Comparison of ENCODE assay signal across 3 cellular contexts in genomic region chr10:28929942-28930341, GRCh38.
TF ChIP-seq lines count a peak whose summit lies in the region.

No MANE protein-coding gene starts in this region.

TF ChIP-seq in HepG2, 621 proteins besides CTCF, POLR2A, EP300 and RAD21 (continued from another document):
- TF ChIP-seq AKNA (CRISPR knock-in tag; IDR thresholded peaks at IDR 0.05; ENCODE audit: borderline replicate concordance) (no peak), SALL2 (CRISPR knock-in tag; IDR thresholded peaks at IDR 0.05) (no peak)

TF ChIP-seq in HEK293, 187 proteins besides CTCF, POLR2A, EP300 and RAD21 (continued from another document):
- TF ChIP-seq, protein P1, sequence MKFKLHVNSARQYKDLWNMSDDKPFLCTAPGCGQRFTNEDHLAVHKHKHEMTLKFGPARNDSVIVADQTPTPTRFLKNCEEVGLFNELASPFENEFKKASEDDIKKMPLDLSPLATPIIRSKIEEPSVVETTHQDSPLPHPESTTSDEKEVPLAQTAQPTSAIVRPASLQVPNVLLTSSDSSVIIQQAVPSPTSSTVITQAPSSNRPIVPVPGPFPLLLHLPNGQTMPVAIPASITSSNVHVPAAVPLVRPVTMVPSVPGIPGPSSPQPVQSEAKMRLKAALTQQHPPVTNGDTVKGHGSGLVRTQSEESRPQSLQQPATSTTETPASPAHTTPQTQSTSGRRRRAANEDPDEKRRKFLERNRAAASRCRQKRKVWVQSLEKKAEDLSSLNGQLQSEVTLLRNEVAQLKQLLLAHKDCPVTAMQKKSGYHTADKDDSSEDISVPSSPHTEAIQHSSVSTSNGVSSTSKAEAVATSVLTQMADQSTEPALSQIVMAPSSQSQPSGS (tag by site-specific recombination; IDR thresholded peaks at IDR 0.05; ENCODE audit: low read depth), result peak; percentile 61
TF ChIP-seq in HEK293: peak in this region for 1.

TF ChIP-seq in K562, 482 proteins besides CTCF, POLR2A, EP300 and RAD21 (continued from another document):
- TF ChIP-seq, protein P2, sequence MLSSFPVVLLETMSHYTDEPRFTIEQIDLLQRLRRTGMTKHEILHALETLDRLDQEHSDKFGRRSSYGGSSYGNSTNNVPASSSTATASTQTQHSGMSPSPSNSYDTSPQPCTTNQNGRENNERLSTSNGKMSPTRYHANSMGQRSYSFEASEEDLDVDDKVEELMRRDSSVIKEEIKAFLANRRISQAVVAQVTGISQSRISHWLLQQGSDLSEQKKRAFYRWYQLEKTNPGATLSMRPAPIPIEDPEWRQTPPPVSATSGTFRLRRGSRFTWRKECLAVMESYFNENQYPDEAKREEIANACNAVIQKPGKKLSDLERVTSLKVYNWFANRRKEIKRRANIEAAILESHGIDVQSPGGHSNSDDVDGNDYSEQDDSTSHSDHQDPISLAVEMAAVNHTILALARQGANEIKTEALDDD (IDR thresholded peaks at IDR 0.05), result peak; percentile 39; the same call in 1 of the 2 replicates
- TF ChIP-seq SAP30 (IDR thresholded peaks at IDR 0.05; ENCODE audit: borderline replicate concordance, insufficient read depth, low read depth, low read length, poor library complexity, severe bottlenecking) (no peak), HNRNPUL1 (IDR thresholded peaks at IDR 0.05; ENCODE audit: low read length) (no peak), KLF6 (CRISPR knock-in tag; IDR thresholded peaks at IDR 0.05; ENCODE audit: borderline replicate concordance) (no peak), ZC3H4 (CRISPR knock-in tag; IDR thresholded peaks at IDR 0.05; ENCODE audit: borderline replicate concordance) (no peak), MCM2 (IDR thresholded peaks at IDR 0.05; ENCODE audit: low read depth) (no peak)
TF ChIP-seq in K562: peak in this region for 1.
